In genomic region chr12:38904417-38904931, GRCh38 we compare ENCODE assay signal across 1 cellular context.
TF ChIP-seq lines count a peak whose summit lies in the region.

No MANE protein-coding gene starts in this region.

TF ChIP-seq in liver, 16 proteins besides CTCF, POLR2A, EP300 and RAD21 (continued from another document):
- TF ChIP-seq REST (IDR thresholded peaks at IDR 0.05) (peak; percentile 1), HNF4A (conservative IDR thresholded peaks at IDR 0.05) (peak in 1 of 2 donors; percentile 37)
TF ChIP-seq in liver: peak in this region for 3; not testable (repeated sequence) for 13.
